1 cellular context compared by ENCODE assay signal in the genomic region with DNA sequence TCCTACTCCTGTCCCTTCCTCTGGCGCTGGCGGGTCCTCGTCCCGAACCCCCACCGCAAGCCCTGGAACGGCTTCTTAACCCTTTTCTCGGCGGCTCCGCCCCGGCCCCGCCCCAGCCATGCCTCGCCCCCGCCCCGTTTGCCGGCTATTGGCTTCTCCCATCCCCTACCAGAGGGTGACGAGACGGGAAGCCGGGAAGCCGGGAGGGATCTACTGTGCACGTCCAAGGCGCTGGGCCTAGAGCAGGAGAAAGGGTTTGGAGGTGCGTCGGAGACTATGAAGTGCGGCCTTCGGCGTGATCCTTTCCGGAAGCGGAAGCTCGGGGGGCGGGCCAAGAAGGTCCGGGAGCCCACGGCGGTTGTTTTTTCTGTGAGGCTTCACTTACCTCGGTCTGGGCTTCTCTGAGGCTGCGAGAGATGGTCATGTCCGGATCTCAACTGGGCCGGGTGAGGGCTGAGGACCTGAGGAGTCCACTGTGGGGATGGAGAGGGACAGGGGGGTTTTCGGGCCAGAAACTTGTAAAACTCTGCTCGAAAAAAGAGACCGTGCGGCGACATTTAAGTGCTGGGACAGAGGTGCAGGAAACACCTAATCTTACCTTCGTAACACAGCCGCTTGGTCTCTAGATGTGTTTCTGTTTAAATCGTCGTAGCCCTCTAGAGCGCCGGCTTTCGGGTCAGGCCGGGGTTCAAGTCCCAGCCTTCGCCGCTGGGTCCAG.
TF ChIP-seq lines count a peak whose summit lies in the region.

No MANE protein-coding gene starts in this region.

TF ChIP-seq in HepG2, 621 proteins besides CTCF, POLR2A, EP300 and RAD21 (continued from another document and continues in another):
- TF ChIP-seq, protein P1, sequence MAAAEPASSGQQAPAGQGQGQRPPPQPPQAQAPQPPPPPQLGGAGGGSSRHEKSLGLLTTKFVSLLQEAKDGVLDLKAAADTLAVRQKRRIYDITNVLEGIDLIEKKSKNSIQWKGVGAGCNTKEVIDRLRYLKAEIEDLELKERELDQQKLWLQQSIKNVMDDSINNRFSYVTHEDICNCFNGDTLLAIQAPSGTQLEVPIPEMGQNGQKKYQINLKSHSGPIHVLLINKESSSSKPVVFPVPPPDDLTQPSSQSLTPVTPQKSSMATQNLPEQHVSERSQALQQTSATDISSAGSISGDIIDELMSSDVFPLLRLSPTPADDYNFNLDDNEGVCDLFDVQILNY (CRISPR knock-in tag; conservative IDR thresholded peaks at IDR 0.05), result no peak
- TF ChIP-seq ZNF20 (CRISPR knock-in tag; IDR thresholded peaks at IDR 0.05), result no peak
- no peak for TF ChIP-seq MAZ (IDR thresholded peaks at IDR 0.05; ENCODE audit: borderline replicate concordance, low read depth, low read length)
- peak; percentile 50; the same call in 1 of the 2 replicates for TF ChIP-seq MAZ (CRISPR knock-in tag; IDR thresholded peaks at IDR 0.05; ENCODE audit: low read depth)
- no peak for TF ChIP-seq ZFP41 (CRISPR knock-in tag; IDR thresholded peaks at IDR 0.05; ENCODE audit: borderline replicate concordance)
- no peak for TF ChIP-seq ZFP36L2 (CRISPR knock-in tag; IDR thresholded peaks at IDR 0.05)
- TF ChIP-seq ZNF788 (CRISPR knock-in tag; IDR thresholded peaks at IDR 0.05; ENCODE audit: borderline replicate concordance), result peak; percentile 56; the same call in 1 of the 2 replicates
- TF ChIP-seq XBP1 (CRISPR knock-in tag; IDR thresholded peaks at IDR 0.05), result no peak
- no peak for TF ChIP-seq KDM3A (CRISPR knock-in tag; IDR thresholded peaks at IDR 0.05; ENCODE audit: low read depth)
- TF ChIP-seq, protein P2, sequence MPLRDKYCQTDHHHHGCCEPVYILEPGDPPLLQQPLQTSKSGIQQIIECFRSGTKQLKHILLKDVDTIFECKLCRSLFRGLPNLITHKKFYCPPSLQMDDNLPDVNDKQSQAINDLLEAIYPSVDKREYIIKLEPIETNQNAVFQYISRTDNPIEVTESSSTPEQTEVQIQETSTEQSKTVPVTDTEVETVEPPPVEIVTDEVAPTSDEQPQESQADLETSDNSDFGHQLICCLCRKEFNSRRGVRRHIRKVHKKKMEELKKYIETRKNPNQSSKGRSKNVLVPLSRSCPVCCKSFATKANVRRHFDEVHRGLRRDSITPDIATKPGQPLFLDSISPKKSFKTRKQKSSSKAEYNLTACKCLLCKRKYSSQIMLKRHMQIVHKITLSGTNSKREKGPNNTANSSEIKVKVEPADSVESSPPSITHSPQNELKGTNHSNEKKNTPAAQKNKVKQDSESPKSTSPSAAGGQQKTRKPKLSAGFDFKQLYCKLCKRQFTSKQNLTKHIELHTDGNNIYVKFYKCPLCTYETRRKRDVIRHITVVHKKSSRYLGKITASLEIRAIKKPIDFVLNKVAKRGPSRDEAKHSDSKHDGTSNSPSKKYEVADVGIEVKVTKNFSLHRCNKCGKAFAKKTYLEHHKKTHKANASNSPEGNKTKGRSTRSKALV (CRISPR knock-in tag; IDR thresholded peaks at IDR 0.05), result no peak
- no peak for TF ChIP-seq ZNF766 (CRISPR knock-in tag; IDR thresholded peaks at IDR 0.05; ENCODE audit: borderline replicate concordance)
- TF ChIP-seq, protein P3, sequence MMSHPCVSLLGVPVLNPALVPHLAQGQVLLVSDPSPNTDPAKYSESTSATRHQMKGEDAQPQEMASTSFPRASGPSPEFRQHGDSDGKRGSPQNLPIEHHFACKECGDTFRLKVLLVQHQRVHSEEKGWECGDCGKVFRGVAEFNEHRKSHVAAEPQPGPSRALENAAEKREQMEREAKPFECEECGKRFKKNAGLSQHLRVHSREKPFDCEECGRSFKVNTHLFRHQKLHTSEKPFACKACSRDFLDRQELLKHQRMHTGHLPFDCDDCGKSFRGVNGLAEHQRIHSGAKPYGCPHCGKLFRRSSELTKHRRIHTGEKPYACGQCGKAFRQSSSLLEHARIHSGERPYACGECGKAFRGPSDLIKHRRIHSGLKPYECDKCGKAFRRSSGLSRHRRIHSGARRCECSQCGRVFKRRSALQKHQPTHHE (CRISPR knock-in tag; IDR thresholded peaks at IDR 0.05; ENCODE audit: borderline replicate concordance), result no peak
- TF ChIP-seq, protein P4, sequence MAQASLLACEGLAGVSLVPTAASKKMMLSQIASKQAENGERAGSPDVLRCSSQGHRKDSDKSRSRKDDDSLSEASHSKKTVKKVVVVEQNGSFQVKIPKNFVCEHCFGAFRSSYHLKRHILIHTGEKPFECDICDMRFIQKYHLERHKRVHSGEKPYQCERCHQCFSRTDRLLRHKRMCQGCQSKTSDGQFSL (CRISPR knock-in tag; IDR thresholded peaks at IDR 0.05), result no peak
- TF ChIP-seq, protein P5, sequence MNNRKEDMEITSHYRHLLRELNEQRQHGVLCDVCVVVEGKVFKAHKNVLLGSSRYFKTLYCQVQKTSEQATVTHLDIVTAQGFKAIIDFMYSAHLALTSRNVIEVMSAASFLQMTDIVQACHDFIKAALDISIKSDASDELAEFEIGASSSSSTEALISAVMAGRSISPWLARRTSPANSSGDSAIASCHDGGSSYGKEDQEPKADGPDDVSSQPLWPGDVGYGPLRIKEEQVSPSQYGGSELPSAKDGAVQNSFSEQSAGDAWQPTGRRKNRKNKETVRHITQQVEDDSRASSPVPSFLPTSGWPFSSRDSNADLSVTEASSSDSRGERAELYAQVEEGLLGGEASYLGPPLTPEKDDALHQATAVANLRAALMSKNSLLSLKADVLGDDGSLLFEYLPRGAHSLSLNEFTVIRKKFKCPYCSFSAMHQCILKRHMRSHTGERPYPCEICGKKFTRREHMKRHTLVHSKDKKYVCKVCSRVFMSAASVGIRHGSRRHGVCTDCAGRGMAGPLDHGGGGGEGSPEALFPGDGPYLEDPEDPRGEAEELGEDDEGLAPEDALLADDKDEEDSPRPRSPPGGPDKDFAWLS (CRISPR knock-in tag; IDR thresholded peaks at IDR 0.05; ENCODE audit: borderline replicate concordance), result no peak
- TF ChIP-seq ZNF160 (CRISPR knock-in tag; IDR thresholded peaks at IDR 0.05), result no peak
- TF ChIP-seq, protein P6, sequence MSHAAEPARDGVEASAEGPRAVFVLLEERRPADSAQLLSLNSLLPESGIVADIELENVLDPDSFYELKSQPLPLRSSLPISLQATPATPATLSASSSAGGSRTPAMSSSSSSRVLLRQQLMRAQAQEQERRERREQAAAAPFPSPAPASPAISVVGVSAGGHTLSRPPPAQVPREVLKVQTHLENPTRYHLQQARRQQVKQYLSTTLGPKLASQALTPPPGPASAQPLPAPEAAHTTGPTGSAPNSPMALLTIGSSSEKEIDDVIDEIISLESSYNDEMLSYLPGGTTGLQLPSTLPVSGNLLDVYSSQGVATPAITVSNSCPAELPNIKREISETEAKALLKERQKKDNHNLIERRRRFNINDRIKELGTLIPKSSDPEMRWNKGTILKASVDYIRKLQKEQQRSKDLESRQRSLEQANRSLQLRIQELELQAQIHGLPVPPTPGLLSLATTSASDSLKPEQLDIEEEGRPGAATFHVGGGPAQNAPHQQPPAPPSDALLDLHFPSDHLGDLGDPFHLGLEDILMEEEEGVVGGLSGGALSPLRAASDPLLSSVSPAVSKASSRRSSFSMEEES (CRISPR knock-in tag; IDR thresholded peaks at IDR 0.05), result peak; percentile 15; the same call in 1 of the 2 replicates
- no peak for TF ChIP-seq FOSL2 (CRISPR knock-in tag; IDR thresholded peaks at IDR 0.05)
- TF ChIP-seq MYC (CRISPR knock-in tag; IDR thresholded peaks at IDR 0.05; ENCODE audit: borderline replicate concordance), result peak; percentile 42; the same call in 1 of the 2 replicates
- TF ChIP-seq ZNF235 (CRISPR knock-in tag; IDR thresholded peaks at IDR 0.05; ENCODE audit: borderline replicate concordance), result no peak
- no peak for TF ChIP-seq FOXA1 (IDR thresholded peaks at IDR 0.05)
- TF ChIP-seq FOXA1 (CRISPR knock-in tag; IDR thresholded peaks at IDR 0.05), result no peak
- TF ChIP-seq, protein P7, sequence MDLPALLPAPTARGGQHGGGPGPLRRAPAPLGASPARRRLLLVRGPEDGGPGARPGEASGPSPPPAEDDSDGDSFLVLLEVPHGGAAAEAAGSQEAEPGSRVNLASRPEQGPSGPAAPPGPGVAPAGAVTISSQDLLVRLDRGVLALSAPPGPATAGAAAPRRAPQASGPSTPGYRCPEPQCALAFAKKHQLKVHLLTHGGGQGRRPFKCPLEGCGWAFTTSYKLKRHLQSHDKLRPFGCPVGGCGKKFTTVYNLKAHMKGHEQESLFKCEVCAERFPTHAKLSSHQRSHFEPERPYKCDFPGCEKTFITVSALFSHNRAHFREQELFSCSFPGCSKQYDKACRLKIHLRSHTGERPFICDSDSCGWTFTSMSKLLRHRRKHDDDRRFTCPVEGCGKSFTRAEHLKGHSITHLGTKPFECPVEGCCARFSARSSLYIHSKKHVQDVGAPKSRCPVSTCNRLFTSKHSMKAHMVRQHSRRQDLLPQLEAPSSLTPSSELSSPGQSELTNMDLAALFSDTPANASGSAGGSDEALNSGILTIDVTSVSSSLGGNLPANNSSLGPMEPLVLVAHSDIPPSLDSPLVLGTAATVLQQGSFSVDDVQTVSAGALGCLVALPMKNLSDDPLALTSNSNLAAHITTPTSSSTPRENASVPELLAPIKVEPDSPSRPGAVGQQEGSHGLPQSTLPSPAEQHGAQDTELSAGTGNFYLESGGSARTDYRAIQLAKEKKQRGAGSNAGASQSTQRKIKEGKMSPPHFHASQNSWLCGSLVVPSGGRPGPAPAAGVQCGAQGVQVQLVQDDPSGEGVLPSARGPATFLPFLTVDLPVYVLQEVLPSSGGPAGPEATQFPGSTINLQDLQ (CRISPR knock-in tag; IDR thresholded peaks at IDR 0.05), result 0 out of 2 replicates have a peak, but pooled peaks have one; percentile 39
- TF ChIP-seq ZNF572 (CRISPR knock-in tag; IDR thresholded peaks at IDR 0.05), result no peak
- TF ChIP-seq, protein P8, sequence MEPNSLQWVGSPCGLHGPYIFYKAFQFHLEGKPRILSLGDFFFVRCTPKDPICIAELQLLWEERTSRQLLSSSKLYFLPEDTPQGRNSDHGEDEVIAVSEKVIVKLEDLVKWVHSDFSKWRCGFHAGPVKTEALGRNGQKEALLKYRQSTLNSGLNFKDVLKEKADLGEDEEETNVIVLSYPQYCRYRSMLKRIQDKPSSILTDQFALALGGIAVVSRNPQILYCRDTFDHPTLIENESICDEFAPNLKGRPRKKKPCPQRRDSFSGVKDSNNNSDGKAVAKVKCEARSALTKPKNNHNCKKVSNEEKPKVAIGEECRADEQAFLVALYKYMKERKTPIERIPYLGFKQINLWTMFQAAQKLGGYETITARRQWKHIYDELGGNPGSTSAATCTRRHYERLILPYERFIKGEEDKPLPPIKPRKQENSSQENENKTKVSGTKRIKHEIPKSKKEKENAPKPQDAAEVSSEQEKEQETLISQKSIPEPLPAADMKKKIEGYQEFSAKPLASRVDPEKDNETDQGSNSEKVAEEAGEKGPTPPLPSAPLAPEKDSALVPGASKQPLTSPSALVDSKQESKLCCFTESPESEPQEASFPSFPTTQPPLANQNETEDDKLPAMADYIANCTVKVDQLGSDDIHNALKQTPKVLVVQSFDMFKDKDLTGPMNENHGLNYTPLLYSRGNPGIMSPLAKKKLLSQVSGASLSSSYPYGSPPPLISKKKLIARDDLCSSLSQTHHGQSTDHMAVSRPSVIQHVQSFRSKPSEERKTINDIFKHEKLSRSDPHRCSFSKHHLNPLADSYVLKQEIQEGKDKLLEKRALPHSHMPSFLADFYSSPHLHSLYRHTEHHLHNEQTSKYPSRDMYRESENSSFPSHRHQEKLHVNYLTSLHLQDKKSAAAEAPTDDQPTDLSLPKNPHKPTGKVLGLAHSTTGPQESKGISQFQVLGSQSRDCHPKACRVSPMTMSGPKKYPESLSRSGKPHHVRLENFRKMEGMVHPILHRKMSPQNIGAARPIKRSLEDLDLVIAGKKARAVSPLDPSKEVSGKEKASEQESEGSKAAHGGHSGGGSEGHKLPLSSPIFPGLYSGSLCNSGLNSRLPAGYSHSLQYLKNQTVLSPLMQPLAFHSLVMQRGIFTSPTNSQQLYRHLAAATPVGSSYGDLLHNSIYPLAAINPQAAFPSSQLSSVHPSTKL (CRISPR knock-in tag; IDR thresholded peaks at IDR 0.05), result peak; percentile 24
- TF ChIP-seq TEAD3 (CRISPR knock-in tag; optimal IDR thresholded peaks at IDR 0.05; ENCODE audit: borderline replicate concordance), result no peak
- TF ChIP-seq SKI (IDR thresholded peaks at IDR 0.05; ENCODE audit: partially characterized antibody), result no peak
- no peak for TF ChIP-seq ZFP36L1 (CRISPR knock-in tag; IDR thresholded peaks at IDR 0.05)
- TF ChIP-seq PAX8 (CRISPR knock-in tag; IDR thresholded peaks at IDR 0.05; ENCODE audit: borderline replicate concordance), result no peak
- no peak for TF ChIP-seq SMC3 (IDR thresholded peaks at IDR 0.05; ENCODE audit: low read length)
- TF ChIP-seq, protein P9, sequence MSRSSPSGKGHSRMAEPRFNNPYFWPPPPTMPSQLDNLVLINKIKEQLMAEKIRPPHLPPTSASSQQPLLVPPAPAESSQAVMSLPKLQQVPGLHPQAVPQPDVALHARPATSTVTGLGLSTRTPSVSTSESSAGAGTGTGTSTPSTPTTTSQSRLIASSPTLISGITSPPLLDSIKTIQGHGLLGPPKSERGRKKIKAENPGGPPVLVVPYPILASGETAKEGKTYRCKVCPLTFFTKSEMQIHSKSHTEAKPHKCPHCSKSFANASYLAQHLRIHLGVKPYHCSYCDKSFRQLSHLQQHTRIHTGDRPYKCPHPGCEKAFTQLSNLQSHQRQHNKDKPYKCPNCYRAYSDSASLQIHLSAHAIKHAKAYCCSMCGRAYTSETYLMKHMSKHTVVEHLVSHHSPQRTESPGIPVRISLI (CRISPR knock-in tag; IDR thresholded peaks at IDR 0.05; ENCODE audit: borderline replicate concordance), result no peak
- no peak for TF ChIP-seq ARHGAP35 (CRISPR knock-in tag; IDR thresholded peaks at IDR 0.05; ENCODE audit: borderline replicate concordance)
- TF ChIP-seq, protein P10, sequence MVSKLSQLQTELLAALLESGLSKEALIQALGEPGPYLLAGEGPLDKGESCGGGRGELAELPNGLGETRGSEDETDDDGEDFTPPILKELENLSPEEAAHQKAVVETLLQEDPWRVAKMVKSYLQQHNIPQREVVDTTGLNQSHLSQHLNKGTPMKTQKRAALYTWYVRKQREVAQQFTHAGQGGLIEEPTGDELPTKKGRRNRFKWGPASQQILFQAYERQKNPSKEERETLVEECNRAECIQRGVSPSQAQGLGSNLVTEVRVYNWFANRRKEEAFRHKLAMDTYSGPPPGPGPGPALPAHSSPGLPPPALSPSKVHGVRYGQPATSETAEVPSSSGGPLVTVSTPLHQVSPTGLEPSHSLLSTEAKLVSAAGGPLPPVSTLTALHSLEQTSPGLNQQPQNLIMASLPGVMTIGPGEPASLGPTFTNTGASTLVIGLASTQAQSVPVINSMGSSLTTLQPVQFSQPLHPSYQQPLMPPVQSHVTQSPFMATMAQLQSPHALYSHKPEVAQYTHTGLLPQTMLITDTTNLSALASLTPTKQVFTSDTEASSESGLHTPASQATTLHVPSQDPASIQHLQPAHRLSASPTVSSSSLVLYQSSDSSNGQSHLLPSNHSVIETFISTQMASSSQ (IDR thresholded peaks at IDR 0.05; ENCODE audit: low read depth), result no peak
- TF ChIP-seq, protein P10 (CRISPR knock-in tag; IDR thresholded peaks at IDR 0.05; ENCODE audit: borderline replicate concordance), result no peak
- TF ChIP-seq ARID2 (CRISPR knock-in tag; IDR thresholded peaks at IDR 0.05; ENCODE audit: borderline replicate concordance), result no peak
- TF ChIP-seq KMT2A (CRISPR knock-in tag; IDR thresholded peaks at IDR 0.05), result no peak
